In genomic region chr9:68507098-68507795, GRCh38 we compare ENCODE assay signal across 9 cellular contexts. TPM values are rescaled to one million over a fixed set of nuclear protein-coding genes. Genes with fewer than 3 reads are reported as not detected.
DNase-seq lines count a peak whose midpoint lies in the region; ATAC-seq and TF ChIP-seq lines count a peak whose summit lies in the region.
"Had no signal": no experiment of that assay in that cellular context is flagged by ENCODE, and none has a peak within 500 bp of the region (broad histone marks: within the 10 kb centered on the region; RNA-seq: fewer than 3 reads in every experiment).

No MANE protein-coding gene starts in this region.

- peak; percentile 62 for TF ChIP-seq CTCF in astrocyte of the spinal cord (IDR thresholded peaks at IDR 0.05; ENCODE audit: low read depth, low read length)

- H3K9me3 Mint-ChIP-seq in activated CD4-positive, alpha-beta T cell treated with anti-CD3 and anti-CD28 coated beads, Interleukin-2, amount 10 ng/mL, durations not matched to agents 7 days and 5 days = no peaks in the 10 kb centered on the region
- H3K9me3 Mint-ChIP-seq: stimulated activated naive CD8-positive, alpha-beta T cell treated with anti-CD3 and anti-CD28 coated beads, Interleukin-15, Interleukin-2, amounts not matched to agents 100 ng/mL and 50 ng/mL, for 24 hours had no signal

- in situ Hi-C loops in astrocyte of the spinal cord (cut with HindIII; ENCODE audit: low sequenced_read_pairs) = no loop called here

- H3K4me1 Mint-ChIP-seq in activated CD4-positive, alpha-beta T cell treated with anti-CD3 and anti-CD28 coated beads, Interleukin-2, amount 10 ng/mL, durations not matched to agents 7 days and 5 days = no peaks in the 10 kb centered on the region

- POLR2A ChIA-PET in activated CD4-positive, alpha-beta T cell treated with anti-CD3 and anti-CD28 coated beads, Interleukin-2, amount 10 ng/mL, durations not matched to agents 7 days and 5 days (lab: Charles Lee) = no interaction called here

- peak; percentile 54 to 61 for DNase-seq in AML-193 (lab: John Stamatoyannopoulos, UW)
- peak; percentile 21 for DNase-seq in HPDE6-E6E7 (ENCODE audit: extremely low spot score)
- DNase-seq in astrocyte of the spinal cord (ENCODE audit: low read depth, low spot score) = peak; percentile 16
- peak; percentile 55 for DNase-seq in left kidney (ENCODE audit: low read depth, low spot score)
- no peak for DNase-seq in NCI-H524 treated with DMSO at 0.1 percent for 48 hours (lab: John Stamatoyannopoulos, UW)
- DNase-seq in GM19240 (ENCODE audit: insufficient read length, low spot score) = no peak
- no peak for DNase-seq in activated CD4-positive, alpha-beta T cell treated with anti-CD3 and anti-CD28 coated beads, Interleukin-2, amount 10 ng/mL, durations not matched to agents 7 days and 5 days

- no peak for ATAC-seq in GM21737 (IDR thresholded peaks at IDR 0.05; ENCODE audit: unreplicated experiment)

- no peaks in the 10 kb centered on the region for H3K36me3 Mint-ChIP-seq in activated CD4-positive, alpha-beta T cell treated with anti-CD3 and anti-CD28 coated beads, Interleukin-2, amount 10 ng/mL, durations not matched to agents 7 days and 5 days (ENCODE audit: low read depth)

- no peak overlapping the region for H3K4me3 Mint-ChIP-seq in activated CD4-positive, alpha-beta T cell treated with anti-CD3 and anti-CD28 coated beads, Interleukin-2, amount 10 ng/mL, durations not matched to agents 7 days and 5 days
- H3K4me3 Mint-ChIP-seq: stimulated activated naive CD8-positive, alpha-beta T cell treated with anti-CD3 and anti-CD28 coated beads, Interleukin-15, Interleukin-2, amounts not matched to agents 100 ng/mL and 50 ng/mL, for 24 hours had no signal

- H3K27me3 Mint-ChIP-seq in activated CD4-positive, alpha-beta T cell treated with anti-CD3 and anti-CD28 coated beads, Interleukin-2, amount 10 ng/mL, durations not matched to agents 7 days and 5 days = peaks cover 4% of the 10 kb centered on the region
- H3K27me3 Mint-ChIP-seq: stimulated activated naive CD8-positive, alpha-beta T cell treated with anti-CD3 and anti-CD28 coated beads, Interleukin-15, Interleukin-2, amounts not matched to agents 100 ng/mL and 50 ng/mL, for 24 hours had no signal

- CTCF ChIA-PET in activated CD4-positive, alpha-beta T cell treated with anti-CD3 and anti-CD28 coated beads, Interleukin-2, amount 10 ng/mL, durations not matched to agents 7 days and 5 days (lab: Charles Lee) = no interaction called here

- no peak overlapping the region for H3K4me3 ChIP-seq in astrocyte of the spinal cord (ENCODE audit: low read depth, low read length)

- no peak overlapping the region for H3K27ac Mint-ChIP-seq in activated CD4-positive, alpha-beta T cell treated with anti-CD3 and anti-CD28 coated beads, Interleukin-2, amount 10 ng/mL, durations not matched to agents 7 days and 5 days
- H3K27ac Mint-ChIP-seq: stimulated activated naive CD8-positive, alpha-beta T cell treated with anti-CD3 and anti-CD28 coated beads, Interleukin-15, Interleukin-2, amounts not matched to agents 100 ng/mL and 50 ng/mL, for 24 hours had no signal

RNA-seq across cellular contexts. Expression of gene TMEM252, which starts 33.4 kb away (rescaled TPM):
- not detected for total RNA-seq in activated CD4-positive, alpha-beta T cell treated with anti-CD3 and anti-CD28 coated beads, Interleukin-2, amount 10 ng/mL, durations not matched to agents 7 days and 5 days

Comparison
In these comparisons a context has a peak if more than half of its experiments do, and no peak if none do; other contexts are left out.
1. DNase-seq: peak in AML-193 (2 of 2), HPDE6-E6E7 (single experiment), astrocyte of the spinal cord (single experiment) and left kidney (single experiment); none in NCI-H524 treated with DMSO at 0.1 percent for 48 hours (single experiment), GM19240 (single experiment) and activated CD4-positive, alpha-beta T cell treated with anti-CD3 and anti-CD28 coated beads, Interleukin-2, amount 10 ng/mL, durations not matched to agents 7 days and 5 days (single experiment).